In the genomic region with DNA sequence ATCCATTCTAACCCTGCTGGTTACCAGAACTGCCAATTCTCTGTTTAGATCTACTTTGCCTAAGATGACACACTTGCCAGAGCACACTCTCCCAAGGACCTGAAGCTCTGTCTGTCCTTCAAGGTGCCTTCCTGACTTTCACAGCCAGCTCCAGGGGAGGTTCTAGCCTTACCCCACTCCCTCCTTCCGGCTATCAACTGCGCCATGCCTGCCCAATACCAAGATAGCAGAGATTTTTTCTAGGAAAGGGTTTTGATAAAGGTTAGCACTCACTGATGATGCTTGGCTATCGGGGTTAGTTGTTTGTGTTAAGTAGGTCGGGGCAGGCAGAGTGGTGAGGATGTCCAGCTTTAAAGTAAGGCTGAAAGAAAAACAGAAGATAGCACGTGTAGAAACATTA, we compare ENCODE assay signal across 20 cellular contexts. TPM values are rescaled to one million over a fixed set of nuclear protein-coding genes. Genes with fewer than 3 reads are reported as not detected.
DNase-seq lines count a peak whose midpoint lies in the region; ATAC-seq and TF ChIP-seq lines count a peak whose summit lies in the region.
"Had no signal": no experiment of that assay in that cellular context is flagged by ENCODE, and none has a peak within 500 bp of the region (broad histone marks: within the 10 kb centered on the region; RNA-seq: fewer than 3 reads in every experiment).

No MANE protein-coding gene starts in this region.

- H3K36me3 Mint-ChIP-seq in IgD-negative memory B cell: peaks cover 4% of the 10 kb centered on the region
- peaks cover 6% of the 10 kb centered on the region for H3K36me3 Mint-ChIP-seq in T-helper 17 cell (ENCODE audit: low read depth)
- no peaks in the 10 kb centered on the region for H3K36me3 Mint-ChIP-seq in type B pancreatic cell

- H3K4me1 ChIP-seq in neutrophil (ENCODE audit: control insufficient read depth in 1 of 2, insufficient read depth in 1 of 2, low read depth in 1 of 2, low read length in 1 of 2): peaks cover 77 to 81% of the 10 kb centered on the region in 2 experiments

- H3K27me3 ChIP-seq in neutrophil: no peaks in the 10 kb centered on the region

- H3K4me3 ChIP-seq in GM12865 (ENCODE audit: low read depth, low read length) (peak overlapping the region; percentile 53), neutrophil (ENCODE audit: low read depth in 1 of 2, low read length in 1 of 2) (no peak overlapping the region)

- peak overlapping the region; percentile 27 to 90 (median 57) for H3K4me3 Mint-ChIP-seq in IgD-negative memory B cell
- no peak overlapping the region for H3K4me3 Mint-ChIP-seq in T-helper 17 cell
- no peak overlapping the region for H3K4me3 Mint-ChIP-seq in type B pancreatic cell

- H3K9me3 Mint-ChIP-seq in IgD-negative memory B cell (no peaks in the 10 kb centered on the region), type B pancreatic cell (no peaks in the 10 kb centered on the region)

- H3K9me3 ChIP-seq in T-helper 17 cell (ENCODE audit: control insufficient read depth, low read length, poor library complexity, severe bottlenecking): no peaks in the 10 kb centered on the region
- no peaks in the 10 kb centered on the region for H3K9me3 ChIP-seq in neutrophil

- H3K4me1 Mint-ChIP-seq in IgD-negative memory B cell: peaks cover 15 to 23% (median 15%) of the 10 kb centered on the region in 3 donors
- peaks cover 17% of the 10 kb centered on the region for H3K4me1 Mint-ChIP-seq in T-helper 17 cell
- H3K4me1 Mint-ChIP-seq in type B pancreatic cell (ENCODE audit: unreplicated experiment): peaks cover 9% of the 10 kb centered on the region

- H3K27me3 Mint-ChIP-seq in IgD-negative memory B cell (no peaks in the 10 kb centered on the region), T-helper 17 cell (no peaks in the 10 kb centered on the region), type B pancreatic cell (no peaks in the 10 kb centered on the region)
- H3K27me3 Mint-ChIP-seq: CD4-positive, CD25-positive, alpha-beta regulatory T cell had no signal

- TF ChIP-seq CTCF in GM12865 (IDR thresholded peaks at IDR 0.05; ENCODE audit: insufficient read depth, low read depth, low read length, missing control alignments) (no peak), neutrophil (IDR thresholded peaks at IDR 0.05) (no peak), type B pancreatic cell (conservative IDR thresholded peaks at IDR 0.05) (no peak)

- H3K27ac ChIP-seq in neutrophil: peak overlapping the region; percentile 81
- H3K27ac ChIP-seq: KMS-11, RWPE1 had no signal

- no peaks in the 10 kb centered on the region for H3K36me3 ChIP-seq in neutrophil

- ATAC-seq in T-helper 17 cell (no peak), HG03135 (IDR thresholded peaks at IDR 0.05; ENCODE audit: unreplicated experiment) (no peak)
- ATAC-seq: PC-3 had no signal

- DNase-seq in GM12865 (ENCODE audit: low read depth) (peak; percentile 14), T-helper 17 cell (no peak), retina (no peak), type B pancreatic cell (ENCODE audit: extremely low spot score, unreplicated experiment) (no peak)
- DNase-seq: ACHN; AML-193; Calu3; CD4-positive, CD25-positive, alpha-beta regulatory T cell; DMS53; GOT3; NCI-H1092 treated with DMSO at 0.1 percent for 48 hours; NCI-H1694; NCI-H226; NCI-H524 treated with DMSO at 0.1 percent for 48 hours; PC-3 had no signal

- H3K27ac Mint-ChIP-seq in IgD-negative memory B cell (peak overlapping the region in 2 of 3 donors; percentile 43 to 74), T-helper 17 cell (peak overlapping the region; percentile 27), type B pancreatic cell (no peak overlapping the region)
- H3K27ac Mint-ChIP-seq: CD4-positive, CD25-positive, alpha-beta regulatory T cell had no signal

RNA-seq across cellular contexts. Expression of a gene that starts 14.3 kb away (rescaled TPM):
- polyA plus RNA-seq in IgD-negative memory B cell: 4.5 TPM
- total RNA-seq in T-helper 17 cell (10 to 100 TPM in 1 of 2 donors, 1 to 10 TPM in 1; 7.1 to 18.2 TPM), type B pancreatic cell (ENCODE audit: low replicate concordance) (6.7 and 9.5 TPM in 2 replicates)

RNA-seq across cellular contexts. Expression of a gene that starts 25.8 kb away (rescaled TPM):
- 103 TPM for polyA plus RNA-seq in IgD-negative memory B cell
- total RNA-seq in T-helper 17 cell (10 to 100 TPM; 38.4 to 98.7 TPM), type B pancreatic cell (ENCODE audit: low replicate concordance) (13.7 and 15.6 TPM in 2 replicates)

Comparison
In these comparisons a context has a peak if more than half of its experiments do, and no peak if none do; other contexts are left out.
1. H3K4me3 Mint-ChIP-seq: peak in IgD-negative memory B cell (4 of 4); none in T-helper 17 cell (single experiment) and type B pancreatic cell (single experiment).